1 cellular context compared by ENCODE assay signal in genomic region chr7:116310131-116310530, GRCh38.
TF ChIP-seq lines count a peak whose summit lies in the region.

No MANE protein-coding gene starts in this region.

TF ChIP-seq in IMR-90, 13 proteins besides CTCF, POLR2A, EP300 and RAD21:
- no peak for TF ChIP-seq BHLHE40 (IDR thresholded peaks at IDR 0.05; ENCODE audit: low read depth, low read length)
- no peak for TF ChIP-seq RCOR1 (IDR thresholded peaks at IDR 0.05; ENCODE audit: insufficient replicate concordance, low read length)
- TF ChIP-seq NFE2L2 (IDR thresholded peaks at IDR 0.05; ENCODE audit: low read depth, low read length): no peak
- TF ChIP-seq MXI1 (IDR thresholded peaks at IDR 0.05; ENCODE audit: borderline replicate concordance, low read depth, low read length): no peak
- TF ChIP-seq, protein P1, sequence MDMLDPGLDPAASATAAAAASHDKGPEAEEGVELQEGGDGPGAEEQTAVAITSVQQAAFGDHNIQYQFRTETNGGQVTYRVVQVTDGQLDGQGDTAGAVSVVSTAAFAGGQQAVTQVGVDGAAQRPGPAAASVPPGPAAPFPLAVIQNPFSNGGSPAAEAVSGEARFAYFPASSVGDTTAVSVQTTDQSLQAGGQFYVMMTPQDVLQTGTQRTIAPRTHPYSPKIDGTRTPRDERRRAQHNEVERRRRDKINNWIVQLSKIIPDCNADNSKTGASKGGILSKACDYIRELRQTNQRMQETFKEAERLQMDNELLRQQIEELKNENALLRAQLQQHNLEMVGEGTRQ (IDR thresholded peaks at IDR 0.05; ENCODE audit: low read depth, low read length): no peak
- TF ChIP-seq FOS (IDR thresholded peaks at IDR 0.05; ENCODE audit: low read depth, low read length): no peak
- TF ChIP-seq MAZ (IDR thresholded peaks at IDR 0.05; ENCODE audit: borderline replicate concordance, low read depth, low read length): no peak
- TF ChIP-seq RFX5 (IDR thresholded peaks at IDR 0.05; ENCODE audit: low read depth, low read length): no peak
- TF ChIP-seq CHD1 (IDR thresholded peaks at IDR 0.05; ENCODE audit: low read depth, low read length): no peak
- no peak for TF ChIP-seq CEBPB (IDR thresholded peaks at IDR 0.05; ENCODE audit: low read depth, low read length)
